ENCODE assay signal across 26 cellular contexts in the genomic region with DNA sequence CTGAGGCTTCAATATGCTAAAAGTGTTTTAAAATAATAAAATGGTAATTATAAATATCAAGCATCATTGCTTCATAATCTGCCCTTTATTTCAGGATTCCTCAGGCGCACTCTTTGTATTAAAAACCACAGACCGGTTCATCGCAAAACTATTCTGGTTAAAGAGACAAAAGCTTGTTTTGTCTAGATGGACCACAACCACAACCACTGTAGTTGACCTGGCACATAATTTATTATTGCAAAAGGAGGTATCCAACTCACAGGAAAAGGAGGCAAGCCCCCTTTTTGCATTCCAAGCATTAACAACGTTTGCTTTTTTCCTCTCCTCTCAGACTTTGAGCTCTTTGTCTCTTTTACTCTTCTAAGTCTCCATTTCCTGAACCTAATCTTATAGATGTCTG.
DNase-seq lines count a peak whose midpoint lies in the region; ATAC-seq and TF ChIP-seq lines count a peak whose summit lies in the region.
"Had no signal": no experiment of that assay in that cellular context is flagged by ENCODE, and none has a peak within 500 bp of the region (broad histone marks: within the 10 kb centered on the region; RNA-seq: fewer than 3 reads in every experiment).

No MANE protein-coding gene starts in this region.

- no peaks in the 10 kb centered on the region for H3K27me3 Mint-ChIP-seq in CD8-positive, alpha-beta memory T cell
- H3K27me3 Mint-ChIP-seq: activated naive CD8-positive, alpha-beta T cell treated with anti-CD3 and anti-CD28 coated beads for 36 hours; stimulated activated naive CD8-positive, alpha-beta T cell treated with anti-CD3 and anti-CD28 coated beads, Interleukin-15, Interleukin-2, amounts not matched to agents 100 ng/mL and 50 ng/mL, for 24 hours had no signal

- H3K4me3 ChIP-seq in RWPE2 (ENCODE audit: severe bottlenecking): no peak overlapping the region
- H3K4me3 ChIP-seq in CD8-positive, alpha-beta memory T cell (ENCODE audit: low read length): no peak overlapping the region
- H3K4me3 ChIP-seq: ascending aorta, gastrocnemius medialis, GM23338 had no signal

- H3K27me3 ChIP-seq in RWPE2 (ENCODE audit: insufficient read depth, poor library complexity, severe bottlenecking) (no peaks in the 10 kb centered on the region), foreskin keratinocyte (no peaks in the 10 kb centered on the region)
- no peaks in the 10 kb centered on the region for H3K27me3 ChIP-seq in CD8-positive, alpha-beta memory T cell (ENCODE audit: insufficient read depth, low read length, poor library complexity, severe bottlenecking)
- H3K27me3 ChIP-seq: ascending aorta, gastrocnemius medialis had no signal

- H3K36me3 ChIP-seq in RWPE2 (ENCODE audit: low read depth): no peaks in the 10 kb centered on the region
- H3K36me3 ChIP-seq in CD8-positive, alpha-beta memory T cell (ENCODE audit: insufficient read depth, low read length): no peaks in the 10 kb centered on the region
- H3K36me3 ChIP-seq: ascending aorta, gastrocnemius medialis had no signal

- H3K9me3 Mint-ChIP-seq in CD8-positive, alpha-beta memory T cell: peaks cover 0 to 21% (median 4%) of the 10 kb centered on the region in 5 donors
- H3K9me3 Mint-ChIP-seq: activated naive CD8-positive, alpha-beta T cell treated with anti-CD3 and anti-CD28 coated beads for 36 hours; CD8-positive, alpha-beta T cell; GM23338 had no signal

- no peaks in the 10 kb centered on the region for H3K4me1 ChIP-seq in RWPE2 (ENCODE audit: insufficient read depth, poor library complexity, severe bottlenecking)
- no peaks in the 10 kb centered on the region for H3K4me1 ChIP-seq in foreskin keratinocyte
- no peaks in the 10 kb centered on the region for H3K4me1 ChIP-seq in CD8-positive, alpha-beta memory T cell (ENCODE audit: insufficient read depth, low read length)
- H3K4me1 ChIP-seq: ascending aorta, gastrocnemius medialis had no signal

- H3K4me1 Mint-ChIP-seq in CD8-positive, alpha-beta memory T cell: no peaks in the 10 kb centered on the region
- H3K4me1 Mint-ChIP-seq: activated naive CD8-positive, alpha-beta T cell treated with anti-CD3 and anti-CD28 coated beads for 36 hours had no signal

- POLR2A ChIA-PET in CD8-positive, alpha-beta memory T cell (lab: Charles Lee): no interaction called here

- no peak overlapping the region for H3K27ac Mint-ChIP-seq in CD8-positive, alpha-beta memory T cell
- H3K27ac Mint-ChIP-seq: activated CD8-positive, alpha-beta T cell treated with anti-CD3 and anti-CD28 coated beads, Interleukin-2, amount 10 ng/mL, durations not matched to agents 7 days and 5 days; activated naive CD8-positive, alpha-beta T cell treated with anti-CD3 and anti-CD28 coated beads for 36 hours; CD8-positive, alpha-beta T cell; GM23338; stimulated activated naive CD8-positive, alpha-beta T cell treated with anti-CD3 and anti-CD28 coated beads, Interleukin-15, Interleukin-2, amounts not matched to agents 100 ng/mL and 50 ng/mL, for 24 hours had no signal

- no peak for TF ChIP-seq CTCF in RWPE2 (IDR thresholded peaks at IDR 0.05; ENCODE audit: poor library complexity, severe bottlenecking)
- no peak for TF ChIP-seq CTCF in foreskin keratinocyte (conservative IDR thresholded peaks at IDR 0.05)
- TF ChIP-seq CTCF in GM10266 (IDR thresholded peaks at IDR 0.05; ENCODE audit: control insufficient read depth, insufficient read depth, low read depth, missing control alignments): no peak

- no peak overlapping the region for H3K27ac ChIP-seq in RWPE2 (ENCODE audit: poor library complexity, severe bottlenecking)
- H3K27ac ChIP-seq in foreskin keratinocyte: no peak overlapping the region
- H3K27ac ChIP-seq in CD8-positive, alpha-beta memory T cell (ENCODE audit: low read depth, low read length): no peak overlapping the region
- H3K27ac ChIP-seq: ascending aorta, gastrocnemius medialis had no signal

- no peak overlapping the region for H3K4me3 Mint-ChIP-seq in CD8-positive, alpha-beta memory T cell
- H3K4me3 Mint-ChIP-seq: activated CD8-positive, alpha-beta T cell treated with anti-CD3 and anti-CD28 coated beads, Interleukin-2, amount 10 ng/mL, durations not matched to agents 7 days and 5 days; activated naive CD8-positive, alpha-beta T cell treated with anti-CD3 and anti-CD28 coated beads for 36 hours; CD8-positive, alpha-beta T cell; GM23338; stimulated activated naive CD8-positive, alpha-beta T cell treated with anti-CD3 and anti-CD28 coated beads, Interleukin-15, Interleukin-2, amounts not matched to agents 100 ng/mL and 50 ng/mL, for 24 hours had no signal

- DNase-seq in Daoy (ENCODE audit: low read depth): peak; percentile 68
- DNase-seq in RWPE2 (ENCODE audit: low spot score): no peak
- DNase-seq in foreskin keratinocyte: peak; percentile 32 to 46
- peak; percentile 83 for DNase-seq in renal cortical epithelial cell (ENCODE audit: low read depth)
- DNase-seq in CD8-positive, alpha-beta memory T cell: no peak
- no peak for DNase-seq in GM10266 (ENCODE audit: extremely low spot score)
- DNase-seq: activated CD8-positive, alpha-beta T cell treated with anti-CD3 and anti-CD28 coated beads, Interleukin-2, amount 10 ng/mL, durations not matched to agents 7 days and 5 days; activated effector memory CD4-positive, alpha-beta T cell treated with Interleukin-2 at 50 U/mL for 16 hours; activated naive CD8-positive, alpha-beta T cell treated with anti-CD3 and anti-CD28 coated beads for 36 hours; activated T-cell treated with anti-CD3 and anti-CD28 coated beads for 4 hours; AML-193; CD8-positive, alpha-beta T cell; DMS53; gastrocnemius medialis; NCI-H1092 treated with DMSO at 0.1 percent for 48 hours; NCI-H2029 treated with DMSO at 0.1 percent for 48 hours; NCI-H345; NCI-H748 treated with DMSO at 0.1 percent for 48 hours; Right ventricle myocardium superior had no signal

- no peaks in the 10 kb centered on the region for H3K9me3 ChIP-seq in RWPE2 (ENCODE audit: severe bottlenecking)
- no peaks in the 10 kb centered on the region for H3K9me3 ChIP-seq in CD8-positive, alpha-beta memory T cell (ENCODE audit: low read length)
- H3K9me3 ChIP-seq: ascending aorta, gastrocnemius medialis had no signal

- no peaks in the 10 kb centered on the region for H3K36me3 Mint-ChIP-seq in CD8-positive, alpha-beta memory T cell
- H3K36me3 Mint-ChIP-seq: activated naive CD8-positive, alpha-beta T cell treated with anti-CD3 and anti-CD28 coated beads for 36 hours; CD8-positive, alpha-beta T cell had no signal

- CTCF ChIA-PET in CD8-positive, alpha-beta memory T cell (lab: Charles Lee): no interaction called here

- ATAC-seq in RWPE2 (ENCODE audit: low read depth): peak; percentile 21; the same call in 1 of the 3 replicates
- no peak for ATAC-seq in foreskin keratinocyte
- ATAC-seq in HG02970 (IDR thresholded peaks at IDR 0.05; ENCODE audit: low FRiP score, unreplicated experiment): no peak
- ATAC-seq: activated CD8-positive, alpha-beta T cell treated with anti-CD3 and anti-CD28 coated beads, Interleukin-2, amount 10 ng/mL, durations not matched to agents 7 days and 5 days; CD8-positive, alpha-beta T cell; esophagus mucosa; gastrocnemius medialis; GM23338; HepG2; sciatic nerve had no signal

Comparison
In these comparisons a context has a peak if more than half of its experiments do, and no peak if none do; other contexts are left out.
1. DNase-seq: peak in Daoy (single experiment), foreskin keratinocyte (2 of 2) and renal cortical epithelial cell (single experiment); none in RWPE2 (single experiment), CD8-positive, alpha-beta memory T cell (0 of 5) and GM10266 (single experiment).